36 cellular contexts compared by ENCODE assay signal in genomic region chr7:155097338-155097737, GRCh38. TPM values are rescaled to one million over a fixed set of nuclear protein-coding genes. Genes with fewer than 3 reads are reported as not detected.
"Had no signal": no experiment of that assay in that cellular context is flagged by ENCODE, and none has a peak within 500 bp of the region (broad histone marks: within the 10 kb centered on the region; RNA-seq: fewer than 3 reads in every experiment).

No MANE protein-coding gene starts in this region.

- DNase-seq: activated CD4-positive, alpha-beta memory T cell treated with anti-CD3 and anti-CD28 coated beads, Interleukin-2, amount 10 ng/mL, durations not matched to agents 7 days and 5 days; activated CD4-positive, alpha-beta T cell treated with anti-CD3 and anti-CD28 coated beads for 1 hour; activated CD4-positive, alpha-beta T cell treated with anti-CD3 and anti-CD28 coated beads for 48 hours; activated CD4-positive, CD25-positive, alpha-beta regulatory T cell; activated CD8-positive, alpha-beta memory T cell treated with anti-CD3 and anti-CD28 coated beads for 24 hours; activated CD8-positive, alpha-beta memory T cell treated with anti-CD3 and anti-CD28 coated beads, Interleukin-2, amount 10 ng/mL, durations not matched to agents 7 days and 5 days; activated CD8-positive, alpha-beta memory T cell treated with anti-CD3 and anti-CD28 coated beads, Interleukin-2, amount 50 U/mL, for 48 hours; activated effector memory CD4-positive, alpha-beta T cell treated with Interleukin-2 at 50 U/mL for 16 hours; activated naive CD4-positive, alpha-beta T cell treated with anti-CD3 and anti-CD28 coated beads, Interleukin-2, amount 10 ng/mL, durations not matched to agents 7 days and 5 days; activated naive CD8-positive, alpha-beta T cell treated with anti-CD3 and anti-CD28 coated beads, Interleukin-2, amount 50 U/mL, for 24 hours; activated T-cell treated with anti-CD3 and anti-CD28 coated beads, Interleukin-2, amount 50 U/mL, for 48 hours; anterior cingulate cortex; brain microvascular endothelial cell; central memory CD4-positive, alpha-beta T cell; Kasumi-1; KG1; NCI-H1105; NCI-H1417 treated with DMSO at 0.1 percent for 48 hours; NCI-H187 treated with DMSO at 0.1 percent for 48 hours; NCI-H2081; NCI-H2171 treated with DMSO at 0.1 percent for 48 hours; NCI-H2227 treated with DMSO at 0.1 percent for 48 hours; NCI-H524 treated with DMSO at 0.1 percent for 48 hours; NK-92 treated with Interleukin-12 subunit alpha and Interleukin-12 subunit beta, amount 100 ng/mL, for 24 hours; PC-9; SIG-M5; T-helper 1 cell; T-helper 2 cell; T1000; WERI-Rb-1 had no signal

- H3K4me3 ChIP-seq: PC-9 had no signal

- H3K36me3 Mint-ChIP-seq: activated CD8-positive, alpha-beta memory T cell treated with anti-CD3 and anti-CD28 coated beads, Interleukin-2, amount 10 ng/mL, durations not matched to agents 7 days and 5 days; activated naive CD4-positive, alpha-beta T cell treated with anti-CD3 and anti-CD28 coated beads, Interleukin-2, amount 10 ng/mL, durations not matched to agents 7 days and 5 days; activated naive CD8-positive, alpha-beta T cell had no signal

- H3K27ac ChIP-seq: brain microvascular endothelial cell, PC-9, RWPE1, WERI-Rb-1 had no signal

- ATAC-seq: activated CD8-positive, alpha-beta memory T cell treated with anti-CD3 and anti-CD28 coated beads, Interleukin-2, amount 10 ng/mL, durations not matched to agents 7 days and 5 days; activated naive CD8-positive, alpha-beta T cell treated with anti-CD3 and anti-CD28 coated beads, Interleukin-2, amount 50 U/mL, for 24 hours; Right ventricle myocardium inferior; SK-N-SH treated with all-trans-retinoic acid at 6 μM for 48 hours had no signal

- H3K9me3 Mint-ChIP-seq: activated CD4-positive, alpha-beta memory T cell treated with anti-CD3 and anti-CD28 coated beads, Interleukin-2, amount 10 ng/mL, durations not matched to agents 7 days and 5 days; activated naive CD4-positive, alpha-beta T cell treated with anti-CD3 and anti-CD28 coated beads, Interleukin-2, amount 10 ng/mL, durations not matched to agents 7 days and 5 days had no signal

- H3K27ac Mint-ChIP-seq: activated CD4-positive, alpha-beta memory T cell treated with anti-CD3 and anti-CD28 coated beads, Interleukin-2, amount 10 ng/mL, durations not matched to agents 7 days and 5 days; activated CD8-positive, alpha-beta memory T cell treated with anti-CD3 and anti-CD28 coated beads, Interleukin-2, amount 10 ng/mL, durations not matched to agents 7 days and 5 days; activated naive CD4-positive, alpha-beta T cell treated with anti-CD3 and anti-CD28 coated beads, Interleukin-2, amount 10 ng/mL, durations not matched to agents 7 days and 5 days; activated naive CD8-positive, alpha-beta T cell; activated naive CD8-positive, alpha-beta T cell treated with anti-CD3 and anti-CD28 coated beads, Interleukin-2, amount 50 U/mL, for 24 hours had no signal

- H3K27me3 ChIP-seq: brain microvascular endothelial cell had no signal

- H3K4me3 Mint-ChIP-seq: activated CD4-positive, alpha-beta memory T cell treated with anti-CD3 and anti-CD28 coated beads, Interleukin-2, amount 10 ng/mL, durations not matched to agents 7 days and 5 days; activated CD8-positive, alpha-beta memory T cell treated with anti-CD3 and anti-CD28 coated beads, Interleukin-2, amount 10 ng/mL, durations not matched to agents 7 days and 5 days; activated naive CD4-positive, alpha-beta T cell treated with anti-CD3 and anti-CD28 coated beads, Interleukin-2, amount 10 ng/mL, durations not matched to agents 7 days and 5 days; activated naive CD8-positive, alpha-beta T cell; activated naive CD8-positive, alpha-beta T cell treated with anti-CD3 and anti-CD28 coated beads, Interleukin-2, amount 50 U/mL, for 24 hours had no signal

- H3K36me3 ChIP-seq: brain microvascular endothelial cell, WERI-Rb-1 had no signal

- H3K4me1 Mint-ChIP-seq: activated CD4-positive, alpha-beta memory T cell treated with anti-CD3 and anti-CD28 coated beads, Interleukin-2, amount 10 ng/mL, durations not matched to agents 7 days and 5 days had no signal

RNA-seq across cellular contexts. Expression of gene HTR5A, which starts 27.2 kb away (rescaled TPM):
- total RNA-seq: activated CD4-positive, alpha-beta memory T cell treated with anti-CD3 and anti-CD28 coated beads, Interleukin-2, amount 10 ng/mL, durations not matched to agents 7 days and 5 days; activated CD8-positive, alpha-beta memory T cell treated with anti-CD3 and anti-CD28 coated beads, Interleukin-2, amount 10 ng/mL, durations not matched to agents 7 days and 5 days; NCI-H460; PC-9; Right ventricle myocardium inferior; SK-MEL-5 had no signal
